ENCODE assay signal across 1 cellular context in genomic region chr19:3977242-3978143, GRCh38.
A peak's percentile ranks its signal among the peaks of the same experiment; 100 is the strongest.
TF ChIP-seq lines count a peak whose summit lies in the region.

No MANE protein-coding gene starts in this region.

TF ChIP-seq in HepG2, 621 proteins besides CTCF, POLR2A, EP300 and RAD21:
- TF ChIP-seq HNF1B (CRISPR knock-in tag; IDR thresholded peaks at IDR 0.05) (no peak), MEIS2 (CRISPR knock-in tag; IDR thresholded peaks at IDR 0.05) (no peak), ZNF768 (CRISPR knock-in tag; IDR thresholded peaks at IDR 0.05) (peak; percentile 17; the same call in 1 of the 2 replicates), ZNF274 (CRISPR knock-in tag; IDR thresholded peaks at IDR 0.05) (no peak), ATF4 (CRISPR knock-in tag; IDR thresholded peaks at IDR 0.05) (no peak), ZNF792 (CRISPR knock-in tag; IDR thresholded peaks at IDR 0.05) (no peak), POLR2AphosphoS2 (IDR thresholded peaks at IDR 0.05; ENCODE audit: low read depth, low read length) (0 out of 2 replicates have a peak, but pooled peaks have one; percentile 28), THAP7 (CRISPR knock-in tag; IDR thresholded peaks at IDR 0.05) (no peak), ZBTB33 (CRISPR knock-in tag; IDR thresholded peaks at IDR 0.05) (peak; percentile 52; the same call in 1 of the 2 replicates), DNMT3B (CRISPR knock-in tag; conservative IDR thresholded peaks at IDR 0.05) (no peak), ELF4 (CRISPR knock-in tag; IDR thresholded peaks at IDR 0.05; ENCODE audit: borderline replicate concordance) (no peak), ZNF160 (CRISPR knock-in tag; IDR thresholded peaks at IDR 0.05) (no peak), HIVEP1 (CRISPR knock-in tag; IDR thresholded peaks at IDR 0.05) (no peak), ZNF232 (CRISPR knock-in tag; IDR thresholded peaks at IDR 0.05; ENCODE audit: borderline replicate concordance) (no peak), THAP8 (CRISPR knock-in tag; IDR thresholded peaks at IDR 0.05; ENCODE audit: borderline replicate concordance) (no peak), BORCS8-MEF2B (CRISPR knock-in tag; IDR thresholded peaks at IDR 0.05) (no peak), TCF12 (IDR thresholded peaks at IDR 0.05) (no peak), TCF12 (CRISPR knock-in tag; IDR thresholded peaks at IDR 0.05) (no peak), CHD2 (IDR thresholded peaks at IDR 0.05; ENCODE audit: low read depth, low read length) (peak; percentile 10; the same call in 1 of the 2 replicates), NR2C2 (CRISPR knock-in tag; IDR thresholded peaks at IDR 0.05; ENCODE audit: borderline replicate concordance) (no peak), HNRNPL (IDR thresholded peaks at IDR 0.05; ENCODE audit: low read depth, low read length) (peak; percentile 14; the same call in 1 of the 2 replicates), ZNF773 (CRISPR knock-in tag; IDR thresholded peaks at IDR 0.05; ENCODE audit: borderline replicate concordance) (no peak), ZFP36 (IDR thresholded peaks at IDR 0.05; ENCODE audit: borderline replicate concordance, low read depth, low read length, partially characterized antibody) (no peak), RFX3 (CRISPR knock-in tag; IDR thresholded peaks at IDR 0.05) (no peak), CBFB (CRISPR knock-in tag; IDR thresholded peaks at IDR 0.05) (no peak), TIGD3 (CRISPR knock-in tag; IDR thresholded peaks at IDR 0.05; ENCODE audit: borderline replicate concordance) (no peak), E2F2 (CRISPR knock-in tag; IDR thresholded peaks at IDR 0.05; ENCODE audit: borderline replicate concordance) (no peak), KMT2A (CRISPR knock-in tag; IDR thresholded peaks at IDR 0.05) (no peak), MAFF (IDR thresholded peaks at IDR 0.05; ENCODE audit: low read depth, low read length) (no peak), AGO2 (optimal IDR thresholded peaks at IDR 0.05; ENCODE audit: low read depth, low read length) (peak; percentile 92), HOXA3 (CRISPR knock-in tag; IDR thresholded peaks at IDR 0.05) (0 out of 2 replicates have a peak, but pooled peaks have one; percentile 27), SSRP1 (CRISPR knock-in tag; IDR thresholded peaks at IDR 0.05) (0 out of 2 replicates have a peak, but pooled peaks have one; percentile 20), RELA (CRISPR knock-in tag; IDR thresholded peaks at IDR 0.05) (no peak), ZNF260 (CRISPR knock-in tag; IDR thresholded peaks at IDR 0.05; ENCODE audit: borderline replicate concordance, low read depth) (no peak), TARDBP (CRISPR knock-in tag; IDR thresholded peaks at IDR 0.05) (no peak), RBM22 (optimal IDR thresholded peaks at IDR 0.05; ENCODE audit: low read length) (peak; percentile 70), BRCA1 (CRISPR knock-in tag; IDR thresholded peaks at IDR 0.05) (no peak), ZNF180 (CRISPR knock-in tag; IDR thresholded peaks at IDR 0.05; ENCODE audit: borderline replicate concordance, low read depth) (no peak), SP4 (CRISPR knock-in tag; IDR thresholded peaks at IDR 0.05) (no peak), SP1 (IDR thresholded peaks at IDR 0.05) (no peak), SP1 (CRISPR knock-in tag; IDR thresholded peaks at IDR 0.05) (no peak), PRPF4 (IDR thresholded peaks at IDR 0.05; ENCODE audit: low read depth, low read length, poor library complexity, severe bottlenecking) (peak; percentile 20), ASH2L (IDR thresholded peaks at IDR 0.05; ENCODE audit: insufficient read length, low read depth, low read length) (no peak), POLR2G (IDR thresholded peaks at IDR 0.05; ENCODE audit: low read depth, low read length) (0 out of 2 replicates have a peak, but pooled peaks have one; percentile 1), RBFOX2 (IDR thresholded peaks at IDR 0.05; ENCODE audit: low read depth, low read length) (peak; percentile 88), MYC (CRISPR knock-in tag; IDR thresholded peaks at IDR 0.05; ENCODE audit: borderline replicate concordance) (no peak), TP53 (CRISPR knock-in tag; conservative IDR thresholded peaks at IDR 0.05) (no peak), GPN1 (CRISPR knock-in tag; IDR thresholded peaks at IDR 0.05; ENCODE audit: borderline replicate concordance) (no peak), ZNF563 (CRISPR knock-in tag; IDR thresholded peaks at IDR 0.05) (no peak), ZNF574 (CRISPR knock-in tag; IDR thresholded peaks at IDR 0.05) (0 out of 2 replicates have a peak, but pooled peaks have one; percentile 9), ZNF292 (CRISPR knock-in tag; IDR thresholded peaks at IDR 0.05; ENCODE audit: borderline replicate concordance, low read depth) (no peak), CEBPZ (IDR thresholded peaks at IDR 0.05; ENCODE audit: low read length) (no peak), ZBTB7A (CRISPR knock-in tag; IDR thresholded peaks at IDR 0.05) (no peak), ZNF878 (CRISPR knock-in tag; IDR thresholded peaks at IDR 0.05) (no peak), ZBTB38 (CRISPR knock-in tag; IDR thresholded peaks at IDR 0.05) (peak; percentile 74; the same call in 1 of the 2 replicates)
